ENCODE assay signal across 11 cellular contexts in genomic region chr7:108973075-108973474, GRCh38.
A peak's percentile ranks its signal among the peaks of the same experiment; 100 is the strongest.
DNase-seq lines count a peak whose midpoint lies in the region; ATAC-seq, FAIRE-seq and TF ChIP-seq lines count a peak whose summit lies in the region.
"Had no signal": no experiment of that assay in that cellular context is flagged by ENCODE, and none has a peak within 500 bp of the region (broad histone marks: within the 10 kb centered on the region; RNA-seq: fewer than 3 reads in every experiment).

No MANE protein-coding gene starts in this region.

- H3K4me1 ChIP-seq in A549: no peaks in the 10 kb centered on the region
- H3K4me1 ChIP-seq in HEK293 (ENCODE audit: control insufficient read depth, insufficient read depth, low read length): no peaks in the 10 kb centered on the region
- peaks cover 14% of the 10 kb centered on the region for H3K4me1 ChIP-seq in OCI-LY3 (ENCODE audit: low read length)
- H3K4me1 ChIP-seq in foreskin keratinocyte: no peaks in the 10 kb centered on the region
- no peaks in the 10 kb centered on the region for H3K4me1 ChIP-seq in vagina

- TF ChIP-seq POLR2A in A549 (IDR thresholded peaks at IDR 0.05; ENCODE audit: low read length) (no peak), vagina (IDR thresholded peaks at IDR 0.05) (no peak)

- intact Hi-C loops in vagina (cut with DNase I): no loop called here

- H3K36me3 ChIP-seq in HEK293 (ENCODE audit: control insufficient read depth in 2 of 2, insufficient read depth in 1 of 2, low read length in 2 of 2): no peaks in the 10 kb centered on the region
- H3K36me3 ChIP-seq in OCI-LY3 (replicated peaks; ENCODE audit: low read depth, low read length): no peaks in the 10 kb centered on the region
- H3K36me3 ChIP-seq in vagina: no peaks in the 10 kb centered on the region

- H3K4me2 ChIP-seq in A549: no peak overlapping the region
- no peak overlapping the region for H3K4me2 ChIP-seq in OCI-LY3 (ENCODE audit: low read length)

- no peak for ATAC-seq in A549
- no peak for ATAC-seq in foreskin keratinocyte
- ATAC-seq in HG02759 (IDR thresholded peaks at IDR 0.05; ENCODE audit: unreplicated experiment): no peak
- ATAC-seq in HG02852 (IDR thresholded peaks at IDR 0.05; ENCODE audit: unreplicated experiment): no peak

- H3K9ac ChIP-seq in OCI-LY3 (ENCODE audit: low read length): no peak overlapping the region

- H2AFZ ChIP-seq in OCI-LY3 (ENCODE audit: low read depth, low read length): no peak overlapping the region

- 63% methylated on average over 1 of the region's 1 CpG for WGBS in A549 (ENCODE audit: missing lambda C conversion rate)

- H4K20me1 ChIP-seq in OCI-LY3 (ENCODE audit: insufficient read depth, low read length): no peaks in the 10 kb centered on the region

- POLR2A ChIA-PET in A549 (lab: Yijun Ruan, JAX): no interaction called here
- POLR2A ChIA-PET in HEK293 (lab: Yijun Ruan, JAX): no interaction called here

- H3K27ac ChIP-seq in A549 (no peak overlapping the region), HEK293 (ENCODE audit: extremely low read depth, low read depth, low read length) (no peak overlapping the region), OCI-LY3 (ENCODE audit: low read length) (no peak overlapping the region), foreskin keratinocyte (no peak overlapping the region), vagina (no peak overlapping the region)

- peak; percentile 37 to 40; a peak in 3 of 5 replicates for TF ChIP-seq RAD21 in A549 (conservative IDR thresholded peaks at IDR 0.05 in 1 of 2, IDR thresholded peaks at IDR 0.05 in 1 of 2)

- no peak for TF ChIP-seq EP300 in A549 (IDR thresholded peaks at IDR 0.05)

- no peaks in the 10 kb centered on the region for H3K79me2 ChIP-seq in OCI-LY3 (ENCODE audit: low read length)

- DNase-seq in A549 (ENCODE audit: low read depth in 1 of 2, low spot score in 1 of 2) (peak in 1 of 2 experiments; percentile 11), foreskin keratinocyte (no peak), vagina (ENCODE audit: extremely low spot score in 2 of 2) (no peak)
- DNase-seq in stimulated activated CD4-positive, alpha-beta T cell treated with anti-CD3 and anti-CD28 coated beads, Interleukin-2, amount 100 ng/mL, for 48 hours: no peak
- DNase-seq: anterior cingulate cortex, NCI-H187 treated with DMSO at 0.1 percent for 48 hours had no signal

- no peaks in the 10 kb centered on the region for H3K9me3 ChIP-seq in A549
- H3K9me3 ChIP-seq in HEK293 (ENCODE audit: control insufficient read depth, insufficient read depth, low read depth, low read length): no peaks in the 10 kb centered on the region
- H3K9me3 ChIP-seq in OCI-LY3 (ENCODE audit: insufficient read depth, low read length): no peaks in the 10 kb centered on the region
- no peaks in the 10 kb centered on the region for H3K9me3 ChIP-seq in vagina

- H3K27me3 ChIP-seq in OCI-LY3 (ENCODE audit: low read depth, low read length) (peaks cover 3% of the 10 kb centered on the region; the same call in 1 of the 2 replicates), foreskin keratinocyte (no peaks in the 10 kb centered on the region), vagina (no peaks in the 10 kb centered on the region)

- TF ChIP-seq CTCF in A549 (IDR thresholded peaks at IDR 0.05) (peak; percentile 28; the same call in 1 of the 3 replicates), HEK293 (tag by site-specific recombination; IDR thresholded peaks at IDR 0.05) (no peak), OCI-LY3 (IDR thresholded peaks at IDR 0.05; ENCODE audit: low read depth, low read length) (peak; percentile 59), foreskin keratinocyte (conservative IDR thresholded peaks at IDR 0.05) (peak; percentile 20), vagina (IDR thresholded peaks at IDR 0.05) (no peak)

- FAIRE-seq in A549 (lab: Jason Lieb, UNC): no peak
- FAIRE-seq: GM12891 had no signal

- H3K4me3 ChIP-seq in A549 (no peak overlapping the region), HEK293 (ENCODE audit: low read depth, low read length) (no peak overlapping the region), OCI-LY3 (ENCODE audit: low read length) (no peak overlapping the region), vagina (no peak overlapping the region)

- CTCF ChIA-PET in A549 (lab: Yijun Ruan, JAX) (interaction anchor here (0.7 to 1.1 kb wide), 2 partner anchors 10 to 43 kb away, joined by 3 read pairs; no protein-coding TSS in a partner anchor), HEK293 (lab: Yijun Ruan, JAX) (interaction anchor here (1.1 kb wide), 1 partner anchor 641 kb away, joined by 4 read pairs; no protein-coding TSS in a partner anchor)

TF ChIP-seq in A549, 52 proteins besides CTCF, POLR2A, EP300 and RAD21:
- TF ChIP-seq, protein P1, sequence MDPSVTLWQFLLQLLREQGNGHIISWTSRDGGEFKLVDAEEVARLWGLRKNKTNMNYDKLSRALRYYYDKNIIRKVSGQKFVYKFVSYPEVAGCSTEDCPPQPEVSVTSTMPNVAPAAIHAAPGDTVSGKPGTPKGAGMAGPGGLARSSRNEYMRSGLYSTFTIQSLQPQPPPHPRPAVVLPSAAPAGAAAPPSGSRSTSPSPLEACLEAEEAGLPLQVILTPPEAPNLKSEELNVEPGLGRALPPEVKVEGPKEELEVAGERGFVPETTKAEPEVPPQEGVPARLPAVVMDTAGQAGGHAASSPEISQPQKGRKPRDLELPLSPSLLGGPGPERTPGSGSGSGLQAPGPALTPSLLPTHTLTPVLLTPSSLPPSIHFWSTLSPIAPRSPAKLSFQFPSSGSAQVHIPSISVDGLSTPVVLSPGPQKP (IDR thresholded peaks at IDR 0.05; ENCODE audit: low read depth, low read length): no peak
- no peak for TF ChIP-seq ZSCAN20 (CRISPR knock-in tag; IDR thresholded peaks at IDR 0.05)
- no peak for TF ChIP-seq HDAC2 (IDR thresholded peaks at IDR 0.05)
- TF ChIP-seq NFE2L2 (conservative IDR thresholded peaks at IDR 0.05; ENCODE audit: low read length): no peak
- no peak for TF ChIP-seq SMC3 (IDR thresholded peaks at IDR 0.05)
- TF ChIP-seq PBX3 (IDR thresholded peaks at IDR 0.05): no peak
- TF ChIP-seq KDM1A (IDR thresholded peaks at IDR 0.05; ENCODE audit: low read depth): no peak
- no peak for TF ChIP-seq MAFK (IDR thresholded peaks at IDR 0.05; ENCODE audit: partially characterized antibody)
- no peak for TF ChIP-seq CBX2 (IDR thresholded peaks at IDR 0.05; ENCODE audit: borderline replicate concordance, low read depth)
- no peak for TF ChIP-seq CEBPB (IDR thresholded peaks at IDR 0.05)

TF ChIP-seq in HEK293, 187 proteins besides CTCF, POLR2A, EP300 and RAD21:
- TF ChIP-seq KLF16 (tag by site-specific recombination; IDR thresholded peaks at IDR 0.05) (no peak), ZNF174 (tag by site-specific recombination; IDR thresholded peaks at IDR 0.05) (no peak), ZNF433 (tag by site-specific recombination; IDR thresholded peaks at IDR 0.05; ENCODE audit: low read depth) (no peak), ZNF155 (tag by site-specific recombination; IDR thresholded peaks at IDR 0.05) (no peak), ZNF571 (tag by site-specific recombination; IDR thresholded peaks at IDR 0.05) (no peak), ZNF660 (tag by site-specific recombination; IDR thresholded peaks at IDR 0.05) (no peak), ZNF654 (tag by site-specific recombination; IDR thresholded peaks at IDR 0.05; ENCODE audit: low read depth) (peak; percentile 29; the same call in 1 of the 2 replicates)
TF ChIP-seq in HEK293: peak in this region for 1.

Comparison
In these comparisons a context has a peak if more than half of its experiments do, and no peak if none do; other contexts are left out.
1. CTCF ChIP-seq: peak in A549 (single experiment), OCI-LY3 (single experiment) and foreskin keratinocyte (single experiment); none in HEK293 (single experiment) and vagina (0 of 3).
2. Of the 5 proteins assayed by ChIP-seq in both HEK293 and A549: peak only in HEK293: none; only in A549: CTCF; in both: none; in neither: 4.